Comparison of ENCODE assay signal across 9 cellular contexts in genomic region chr9:676780-677458, GRCh38.
DNase-seq lines count a peak whose midpoint lies in the region; ATAC-seq and TF ChIP-seq lines count a peak whose summit lies in the region.
"Had no signal": no experiment of that assay in that cellular context is flagged by ENCODE, and none has a peak within 500 bp of the region (broad histone marks: within the 10 kb centered on the region; RNA-seq: fewer than 3 reads in every experiment).

No MANE protein-coding gene starts in this region.

- no peaks in the 10 kb centered on the region for H3K9me3 ChIP-seq in AG04450 (ENCODE audit: control insufficient read depth, insufficient read depth, low read length)
- no peaks in the 10 kb centered on the region for H3K9me3 ChIP-seq in naive thymus-derived CD4-positive, alpha-beta T cell (ENCODE audit: control insufficient read depth in 2 of 3, low read length in 3 of 3)

- H3K27me3 Mint-ChIP-seq in HFFc6 (ENCODE audit: insufficient read depth) (no peaks in the 10 kb centered on the region; the same call in 1 of the 2 replicates), nephron progenitor cell (ENCODE audit: low read depth, poor library complexity) (peaks cover 3% of the 10 kb centered on the region), glutamatergic neuron (ENCODE audit: unreplicated experiment) (no peaks in the 10 kb centered on the region)
- peaks cover 15% of the 10 kb centered on the region for H3K27me3 Mint-ChIP-seq in central memory CD8-positive, alpha-beta T cell
- H3K27me3 Mint-ChIP-seq in naive thymus-derived CD4-positive, alpha-beta T cell, result peaks cover 0 to 8% (median 3%) of the 10 kb centered on the region in 5 donors

- H3K4me3 ChIP-seq in AG04450 (ENCODE audit: low read depth, low read length), result peak overlapping the region; percentile 46
- H3K4me3 ChIP-seq in naive thymus-derived CD4-positive, alpha-beta T cell (ENCODE audit: low read length), result peak overlapping the region; percentile 1

- peaks cover 0 to 4% (median 0%) of the 10 kb centered on the region in 3 experiments for H3K36me3 ChIP-seq in naive thymus-derived CD4-positive, alpha-beta T cell (ENCODE audit: control insufficient read depth in 2 of 3, insufficient read depth in 3 of 3, low read length in 3 of 3)

- no peak for DNase-seq in AG04450 (ENCODE audit: low read depth, low spot score)
- DNase-seq in HFFc6, result no peak
- no peak for DNase-seq in central memory CD8-positive, alpha-beta T cell (ENCODE audit: low spot score in 2 of 2)
- no peak for DNase-seq in naive thymus-derived CD4-positive, alpha-beta T cell
- no peak for DNase-seq in activated effector memory CD4-positive, alpha-beta T cell treated with Interleukin-2 at 50 U/mL for 16 hours
- DNase-seq in stimulated activated CD4-positive, alpha-beta T cell treated with anti-CD3 and anti-CD28 coated beads, Interleukin-4, amount 100 ng/mL, for 24 hours, result no peak
- DNase-seq in nephron progenitor cell, result no peak
- no peak for DNase-seq in glutamatergic neuron
- DNase-seq: NCI-H146 had no signal

- H3K36me3 Mint-ChIP-seq in HFFc6 (ENCODE audit: low read depth), result no peaks in the 10 kb centered on the region
- H3K36me3 Mint-ChIP-seq in central memory CD8-positive, alpha-beta T cell (ENCODE audit: insufficient read depth), result no peaks in the 10 kb centered on the region
- H3K36me3 Mint-ChIP-seq in naive thymus-derived CD4-positive, alpha-beta T cell, result peaks cover 0 to 18% (median 0%) of the 10 kb centered on the region in 5 donors
- peaks cover 33% of the 10 kb centered on the region for H3K36me3 Mint-ChIP-seq in nephron progenitor cell (ENCODE audit: low read depth)
- H3K36me3 Mint-ChIP-seq in glutamatergic neuron (ENCODE audit: unreplicated experiment), result no peaks in the 10 kb centered on the region

- POLR2A ChIA-PET in AG04450 (lab: Yijun Ruan, JAX), result no interaction called here
- POLR2A ChIA-PET in naive thymus-derived CD4-positive, alpha-beta T cell (lab: Charles Lee), result no interaction called here

- TF ChIP-seq CTCF in AG04450 (IDR thresholded peaks at IDR 0.05; ENCODE audit: low read depth, low read length), result no peak
- no peak for TF ChIP-seq CTCF in HFFc6 (IDR thresholded peaks at IDR 0.05)
- TF ChIP-seq CTCF in nephron progenitor cell (IDR thresholded peaks at IDR 0.05), result no peak
- TF ChIP-seq CTCF in glutamatergic neuron (IDR thresholded peaks at IDR 0.05; ENCODE audit: partially characterized antibody, unreplicated experiment), result no peak

- H3K9me3 Mint-ChIP-seq in HFFc6 (no peaks in the 10 kb centered on the region), nephron progenitor cell (no peaks in the 10 kb centered on the region), glutamatergic neuron (ENCODE audit: unreplicated experiment) (no peaks in the 10 kb centered on the region)
- H3K9me3 Mint-ChIP-seq in central memory CD8-positive, alpha-beta T cell, result no peaks in the 10 kb centered on the region
- peaks cover 0 to 4% (median 0%) of the 10 kb centered on the region in 11 donors for H3K9me3 Mint-ChIP-seq in naive thymus-derived CD4-positive, alpha-beta T cell

- peaks cover 29% of the 10 kb centered on the region for H3K4me1 Mint-ChIP-seq in HFFc6 (ENCODE audit: low read depth)
- H3K4me1 Mint-ChIP-seq in central memory CD8-positive, alpha-beta T cell, result peaks cover 12% of the 10 kb centered on the region
- peaks cover 6 to 25% (median 17%) of the 10 kb centered on the region in 7 donors for H3K4me1 Mint-ChIP-seq in naive thymus-derived CD4-positive, alpha-beta T cell
- peaks cover 31% of the 10 kb centered on the region for H3K4me1 Mint-ChIP-seq in nephron progenitor cell
- H3K4me1 Mint-ChIP-seq in glutamatergic neuron (ENCODE audit: low read depth, unreplicated experiment), result peaks cover 8% of the 10 kb centered on the region

- no peak for ATAC-seq in central memory CD8-positive, alpha-beta T cell (replicated peaks; ENCODE audit: extremely low read depth, poor library complexity, severe bottlenecking)
- no peak for ATAC-seq in naive thymus-derived CD4-positive, alpha-beta T cell

- no peak overlapping the region for H3K27ac ChIP-seq in AG04450 (ENCODE audit: low read depth, low read length)
- H3K27ac ChIP-seq in naive thymus-derived CD4-positive, alpha-beta T cell (ENCODE audit: low read depth, low read length), result no peak overlapping the region

- peak overlapping the region; percentile 56; the same call in 1 of the 2 replicates for H3K4me3 Mint-ChIP-seq in HFFc6
- H3K4me3 Mint-ChIP-seq in central memory CD8-positive, alpha-beta T cell, result peak overlapping the region; percentile 61
- H3K4me3 Mint-ChIP-seq in naive thymus-derived CD4-positive, alpha-beta T cell, result peak overlapping the region; percentile 50 to 86 (median 72)
- H3K4me3 Mint-ChIP-seq in nephron progenitor cell, result no peak overlapping the region
- no peak overlapping the region for H3K4me3 Mint-ChIP-seq in glutamatergic neuron (ENCODE audit: unreplicated experiment)

- no peaks in the 10 kb centered on the region for H3K27me3 ChIP-seq in AG04450 (ENCODE audit: control insufficient read depth, insufficient read depth, low read length)
- H3K27me3 ChIP-seq in naive thymus-derived CD4-positive, alpha-beta T cell (ENCODE audit: control insufficient read depth in 2 of 2, insufficient read depth in 2 of 2, low read length in 2 of 2), result no peaks in the 10 kb centered on the region

- no peaks in the 10 kb centered on the region for H3K4me1 ChIP-seq in naive thymus-derived CD4-positive, alpha-beta T cell (ENCODE audit: control insufficient read depth in 2 of 2, insufficient read depth in 2 of 2, low read length in 2 of 2)

- H3K27ac Mint-ChIP-seq in HFFc6 (no peak overlapping the region), nephron progenitor cell (no peak overlapping the region), glutamatergic neuron (ENCODE audit: unreplicated experiment) (no peak overlapping the region)
- H3K27ac Mint-ChIP-seq in central memory CD8-positive, alpha-beta T cell (ENCODE audit: low read depth), result no peak overlapping the region
- peak overlapping the region in 3 of 9 donors; percentile 13 to 20 (median 18) for H3K27ac Mint-ChIP-seq in naive thymus-derived CD4-positive, alpha-beta T cell

- CTCF ChIA-PET in AG04450 (lab: Charles Lee), result no interaction called here
- CTCF ChIA-PET in naive thymus-derived CD4-positive, alpha-beta T cell (lab: Charles Lee), result no interaction called here

- intact Hi-C loops in naive thymus-derived CD4-positive, alpha-beta T cell (cut with micrococcal nuclease), result no loop called here

Comparison
In these comparisons a context has a peak if more than half of its experiments do, and no peak if none do; other contexts are left out.
1. H3K4me3 Mint-ChIP-seq: peak in HFFc6 (single experiment), central memory CD8-positive, alpha-beta T cell (single experiment) and naive thymus-derived CD4-positive, alpha-beta T cell (10 of 10); none in nephron progenitor cell (single experiment) and glutamatergic neuron (single experiment).